In genomic region chr1:233614743-233615521, GRCh38 we compare ENCODE assay signal across 8 cellular contexts. TPM values are rescaled to one million over a fixed set of nuclear protein-coding genes. Genes with fewer than 3 reads are reported as not detected.
DNase-seq lines count a peak whose midpoint lies in the region; ATAC-seq and TF ChIP-seq lines count a peak whose summit lies in the region.

No MANE protein-coding gene starts in this region.

- ATAC-seq in GM21447 (IDR thresholded peaks at IDR 0.05; ENCODE audit: unreplicated experiment) = peak; percentile 51
- ATAC-seq in RWPE2 (ENCODE audit: low read depth) = peak; percentile 26
- ATAC-seq in stimulated activated naive CD8-positive, alpha-beta T cell treated with anti-CD3 and anti-CD28 coated beads, Interleukin-15, amount 100 ng/mL, for 72 hours = no peak
- no peak for ATAC-seq in gastroesophageal sphincter

- H3K36me3 ChIP-seq in Caco-2 (ENCODE audit: control insufficient read depth, insufficient read depth, low read length) (no peaks in the 10 kb centered on the region), RWPE2 (ENCODE audit: low read depth) (0 out of 2 replicates have a peak, but pooled peaks cover 3% of the 10 kb centered on the region), gastroesophageal sphincter (no peaks in the 10 kb centered on the region)

- H3K27me3 Mint-ChIP-seq in Caco-2 (ENCODE audit: insufficient read depth, unreplicated experiment) = peaks cover 30% of the 10 kb centered on the region
- peaks cover 78% of the 10 kb centered on the region for H3K27me3 Mint-ChIP-seq in stimulated activated naive CD8-positive, alpha-beta T cell treated with anti-CD3 and anti-CD28 coated beads, Interleukin-15, amount 100 ng/mL, for 72 hours

- CTCF ChIA-PET in Caco-2 (lab: Charles Lee) = no interaction called here

- no peak for TF ChIP-seq EP300 in gastroesophageal sphincter (IDR thresholded peaks at IDR 0.05)

- H3K9me3 ChIP-seq in Caco-2 (no peaks in the 10 kb centered on the region), RWPE2 (ENCODE audit: severe bottlenecking) (no peaks in the 10 kb centered on the region), gastroesophageal sphincter (no peaks in the 10 kb centered on the region)

- no peak for TF ChIP-seq POLR2A in gastroesophageal sphincter (IDR thresholded peaks at IDR 0.05)

- H3K9me3 Mint-ChIP-seq in Caco-2 (ENCODE audit: unreplicated experiment) = no peaks in the 10 kb centered on the region
- no peaks in the 10 kb centered on the region for H3K9me3 Mint-ChIP-seq in stimulated activated naive CD8-positive, alpha-beta T cell treated with anti-CD3 and anti-CD28 coated beads, Interleukin-15, amount 100 ng/mL, for 72 hours

- peaks cover 2% of the 10 kb centered on the region for H3K27me3 ChIP-seq in Caco-2 (replicated peaks; ENCODE audit: control insufficient read depth, insufficient read depth, low read length)
- no peaks in the 10 kb centered on the region for H3K27me3 ChIP-seq in RWPE2 (ENCODE audit: insufficient read depth, poor library complexity, severe bottlenecking)
- peaks cover 65% of the 10 kb centered on the region for H3K27me3 ChIP-seq in gastroesophageal sphincter

- H3K4me1 Mint-ChIP-seq in Caco-2 (ENCODE audit: low read depth, unreplicated experiment) = no peaks in the 10 kb centered on the region
- H3K4me1 Mint-ChIP-seq in stimulated activated naive CD8-positive, alpha-beta T cell treated with anti-CD3 and anti-CD28 coated beads, Interleukin-15, amount 100 ng/mL, for 72 hours = peaks cover 6% of the 10 kb centered on the region

- WGBS in gastroesophageal sphincter (ENCODE audit: low coverage in 1 of 2), 2 donors = 33 to 63% methylated on average over 4 to 14 of the region's 36 CpGs

- POLR2A ChIA-PET in Caco-2 (lab: Charles Lee) = no interaction called here

- no peak for TF ChIP-seq CTCF in Caco-2 (IDR thresholded peaks at IDR 0.05; ENCODE audit: insufficient read depth in 1 of 2, low read depth in 1 of 2, low read length in 1 of 2, severe bottlenecking in 1 of 2, unreplicated experiment in 1 of 2)
- no peak for TF ChIP-seq CTCF in RWPE2 (IDR thresholded peaks at IDR 0.05; ENCODE audit: poor library complexity, severe bottlenecking)
- no peak for TF ChIP-seq CTCF in gastroesophageal sphincter (IDR thresholded peaks at IDR 0.05)

- no peak overlapping the region; the same call in 1 of the 2 replicates for H3K4me3 ChIP-seq in Caco-2 (ENCODE audit: low read depth, low read length)
- peak overlapping the region; percentile 66 for H3K4me3 ChIP-seq in RWPE2 (ENCODE audit: severe bottlenecking)
- peak overlapping the region in 1 of 2 donors; percentile 58 for H3K4me3 ChIP-seq in gastroesophageal sphincter

- H3K27ac Mint-ChIP-seq in Caco-2 (ENCODE audit: unreplicated experiment) = no peak overlapping the region
- peak overlapping the region in 1 of 2 donors; percentile 65 for H3K27ac Mint-ChIP-seq in stimulated activated naive CD8-positive, alpha-beta T cell treated with anti-CD3 and anti-CD28 coated beads, Interleukin-15, amount 100 ng/mL, for 72 hours

- no TSS peak for BruUV-seq in Caco-2 (replicated peaks; lab: Mats Ljungman, UMichigan)

- intact Hi-C loops in Caco-2 (cut with micrococcal nuclease; ENCODE audit: unreplicated experiment) = no loop called here
- intact Hi-C loops in head of caudate nucleus (cut with DNase I) = no loop called here

- H3K36me3 Mint-ChIP-seq in Caco-2 (ENCODE audit: insufficient read depth, unreplicated experiment) = peaks cover 4% of the 10 kb centered on the region

- H3K4me3 Mint-ChIP-seq in Caco-2 (ENCODE audit: unreplicated experiment) = peak overlapping the region; percentile 83
- peak overlapping the region; percentile 24 to 54 for H3K4me3 Mint-ChIP-seq in stimulated activated naive CD8-positive, alpha-beta T cell treated with anti-CD3 and anti-CD28 coated beads, Interleukin-15, amount 100 ng/mL, for 72 hours

- DNase-seq in Caco-2 = peak in 1 of 2 experiments; percentile 3
- no peak for DNase-seq in RWPE2 (ENCODE audit: low spot score)
- DNase-seq in head of caudate nucleus = peak in 33 of 42 donors; percentile 10 to 65 (median 39)
- no peak for DNase-seq in stimulated activated naive CD8-positive, alpha-beta T cell treated with anti-CD3 and anti-CD28 coated beads, Interleukin-15, amount 100 ng/mL, for 72 hours
- no peak for DNase-seq in activated gamma-delta T cell (lab: John Stamatoyannopoulos, UW)
- no peak for DNase-seq in NK-92 treated with Interleukin-12 subunit alpha and Interleukin-12 subunit beta, amount 100 ng/mL, for 24 hours (lab: John Stamatoyannopoulos, UW)

- H3K4me1 ChIP-seq in Caco-2 (peaks cover 4% of the 10 kb centered on the region; the same call in 1 of the 2 replicates), RWPE2 (ENCODE audit: insufficient read depth, poor library complexity, severe bottlenecking) (peaks cover 8% of the 10 kb centered on the region), gastroesophageal sphincter (peaks cover 0 to 25% (median 0%) of the 10 kb centered on the region in 3 donors)

- H3K27ac ChIP-seq in RWPE2 (ENCODE audit: poor library complexity, severe bottlenecking) = peak overlapping the region; percentile 55
- peak overlapping the region in 1 of 4 donors; percentile 76 for H3K27ac ChIP-seq in gastroesophageal sphincter

RNA-seq across cellular contexts. Expression of gene KCNK1, which starts 1.0 kb away (rescaled TPM):
- 0.60 TPM in 1 of 2 replicates, not detected in the other for total RNA-seq in Caco-2 (2022)
- total RNA-seq in gastroesophageal sphincter = 1 to 10 TPM; 2.2 to 5.5 (median 3.2) TPM

Comparison
In these comparisons a context has a peak if more than half of its experiments do, and no peak if none do; other contexts are left out.
1. DNase-seq: peak in head of caudate nucleus (33 of 42); none in RWPE2 (single experiment), stimulated activated naive CD8-positive, alpha-beta T cell treated with anti-CD3 and anti-CD28 coated beads, Interleukin-15, amount 100 ng/mL, for 72 hours (0 of 2), activated gamma-delta T cell (single experiment) and NK-92 treated with Interleukin-12 subunit alpha and Interleukin-12 subunit beta, amount 100 ng/mL, for 24 hours (single experiment).
2. ATAC-seq: peak in GM21447 (single experiment) and RWPE2 (single experiment); none in stimulated activated naive CD8-positive, alpha-beta T cell treated with anti-CD3 and anti-CD28 coated beads, Interleukin-15, amount 100 ng/mL, for 72 hours (single experiment) and gastroesophageal sphincter (single experiment).